9 cellular contexts compared by ENCODE assay signal in genomic region chr1:57210881-57211280, GRCh38.
"Had no signal": no experiment of that assay in that cellular context is flagged by ENCODE, and none has a peak within 500 bp of the region (broad histone marks: within the 10 kb centered on the region; RNA-seq: fewer than 3 reads in every experiment).

No MANE protein-coding gene starts in this region.

- FAIRE-seq: H1, H54, HTR-8/SVneo, K562 had no signal

- H3K4me3 ChIP-seq: GM23338, K562 had no signal

- H3K9me3 Mint-ChIP-seq: GM23338, H9 had no signal

- H3K4me2 ChIP-seq: GM23338 had no signal

- H2AFZ ChIP-seq: GM23338 had no signal

- H3K4me3 Mint-ChIP-seq: GM23338, H9 had no signal

- H3K27ac Mint-ChIP-seq: GM23338, H9 had no signal

- DNase-seq: H9, HCEC 1CT, IMR-90, KG1 had no signal

- ATAC-seq: GM23338, K562 had no signal
